Comparison of ENCODE assay signal across 5 cellular contexts in the genomic region with DNA sequence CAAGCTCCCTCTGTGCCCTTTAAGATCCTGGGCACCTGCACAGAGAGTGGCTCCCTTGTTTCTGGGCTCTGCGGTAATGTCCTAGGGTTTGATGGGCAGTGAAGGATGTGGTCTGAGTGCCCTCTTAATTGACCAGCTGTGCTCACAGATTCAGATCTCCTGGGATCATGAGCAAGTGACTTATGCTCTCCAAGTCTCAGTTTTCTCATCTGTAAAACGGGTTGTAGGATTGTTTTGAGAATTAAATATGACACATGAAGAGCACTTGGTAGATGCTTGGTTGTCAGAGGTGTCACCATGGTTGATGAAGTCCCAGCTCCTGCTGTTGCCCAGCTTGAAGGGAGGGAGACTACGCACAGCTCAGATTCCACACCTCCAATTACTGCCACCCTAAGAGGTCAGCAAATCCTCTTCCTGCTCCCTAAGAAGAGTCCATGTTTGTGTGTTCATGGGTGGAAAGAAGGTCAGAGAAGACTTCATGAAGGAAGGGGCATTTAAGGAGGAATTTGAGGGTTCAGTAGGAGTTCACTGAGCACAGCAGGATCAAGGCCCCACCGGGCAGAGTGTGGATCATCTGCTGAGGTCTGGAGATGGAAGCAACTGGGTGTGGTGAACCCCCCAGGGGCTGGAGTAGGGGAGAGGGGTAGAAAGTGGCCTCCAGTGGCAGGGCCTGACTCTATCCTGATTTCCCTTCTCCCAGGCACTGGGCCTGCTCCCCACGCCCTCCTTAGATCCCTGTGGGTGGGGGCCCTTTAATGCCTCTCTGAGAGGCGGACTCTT.
A peak's percentile ranks its signal among the peaks of the same experiment; 100 is the strongest.
TF ChIP-seq lines count a peak whose summit lies in the region.

No MANE protein-coding gene starts in this region.

TF ChIP-seq in SK-N-SH treated with all-trans-retinoic acid at 6 μM for 48 hours, 23 proteins besides CTCF, POLR2A, EP300 and RAD21:
- TF ChIP-seq ZFP3 (CRISPR knock-in tag; IDR thresholded peaks at IDR 0.05) (peak; percentile 75), OSR1 (CRISPR knock-in tag; IDR thresholded peaks at IDR 0.05) (no peak)

TF ChIP-seq in SK-N-SH, 30 proteins besides CTCF, POLR2A, EP300 and RAD21:
- TF ChIP-seq TAF1 (IDR thresholded peaks at IDR 0.05; ENCODE audit: borderline replicate concordance, low read depth, low read length): no peak
- TF ChIP-seq CHD2 (IDR thresholded peaks at IDR 0.05; ENCODE audit: low read length, partially characterized antibody): no peak
- TF ChIP-seq, protein P1, sequence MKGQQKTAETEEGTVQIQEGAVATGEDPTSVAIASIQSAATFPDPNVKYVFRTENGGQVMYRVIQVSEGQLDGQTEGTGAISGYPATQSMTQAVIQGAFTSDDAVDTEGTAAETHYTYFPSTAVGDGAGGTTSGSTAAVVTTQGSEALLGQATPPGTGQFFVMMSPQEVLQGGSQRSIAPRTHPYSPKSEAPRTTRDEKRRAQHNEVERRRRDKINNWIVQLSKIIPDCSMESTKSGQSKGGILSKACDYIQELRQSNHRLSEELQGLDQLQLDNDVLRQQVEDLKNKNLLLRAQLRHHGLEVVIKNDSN (IDR thresholded peaks at IDR 0.05; ENCODE audit: borderline replicate concordance, low read depth): no peak
- TF ChIP-seq YY1 (IDR thresholded peaks at IDR 0.05; ENCODE audit: low read depth): no peak
- TF ChIP-seq FOSL2 (IDR thresholded peaks at IDR 0.05; ENCODE audit: borderline replicate concordance, low read depth): no peak
- TF ChIP-seq MEF2A (IDR thresholded peaks at IDR 0.05; ENCODE audit: borderline replicate concordance, low read depth): no peak
- no peak for TF ChIP-seq TCF12 (IDR thresholded peaks at IDR 0.05)
- no peak for TF ChIP-seq FOXM1 (IDR thresholded peaks at IDR 0.05; ENCODE audit: low read depth)
- TF ChIP-seq, protein P2, sequence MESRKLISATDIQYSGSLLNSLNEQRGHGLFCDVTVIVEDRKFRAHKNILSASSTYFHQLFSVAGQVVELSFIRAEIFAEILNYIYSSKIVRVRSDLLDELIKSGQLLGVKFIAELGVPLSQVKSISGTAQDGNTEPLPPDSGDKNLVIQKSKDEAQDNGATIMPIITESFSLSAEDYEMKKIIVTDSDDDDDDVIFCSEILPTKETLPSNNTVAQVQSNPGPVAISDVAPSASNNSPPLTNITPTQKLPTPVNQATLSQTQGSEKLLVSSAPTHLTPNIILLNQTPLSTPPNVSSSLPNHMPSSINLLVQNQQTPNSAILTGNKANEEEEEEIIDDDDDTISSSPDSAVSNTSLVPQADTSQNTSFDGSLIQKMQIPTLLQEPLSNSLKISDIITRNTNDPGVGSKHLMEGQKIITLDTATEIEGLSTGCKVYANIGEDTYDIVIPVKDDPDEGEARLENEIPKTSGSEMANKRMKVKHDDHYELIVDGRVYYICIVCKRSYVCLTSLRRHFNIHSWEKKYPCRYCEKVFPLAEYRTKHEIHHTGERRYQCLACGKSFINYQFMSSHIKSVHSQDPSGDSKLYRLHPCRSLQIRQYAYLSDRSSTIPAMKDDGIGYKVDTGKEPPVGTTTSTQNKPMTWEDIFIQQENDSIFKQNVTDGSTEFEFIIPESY (IDR thresholded peaks at IDR 0.05; ENCODE audit: borderline replicate concordance, low read depth): no peak
- TF ChIP-seq RXRA (IDR thresholded peaks at IDR 0.05; ENCODE audit: borderline replicate concordance, low read depth): no peak
- TF ChIP-seq RFX5 (IDR thresholded peaks at IDR 0.05; ENCODE audit: low read length): no peak

TF ChIP-seq in GM12891, 5 proteins besides CTCF, POLR2A, EP300 and RAD21:
- no peak for TF ChIP-seq SPI1 (IDR thresholded peaks at IDR 0.05; ENCODE audit: low read depth, low read length)
- no peak for TF ChIP-seq TAF1 (IDR thresholded peaks at IDR 0.05; ENCODE audit: low read depth, low read length)
- no peak for TF ChIP-seq POLR2AphosphoS5 (IDR thresholded peaks at IDR 0.05; ENCODE audit: low read depth, low read length)
- no peak for TF ChIP-seq PAX5 (IDR thresholded peaks at IDR 0.05; ENCODE audit: insufficient read depth, low read length, severe bottlenecking)
- no peak for TF ChIP-seq POU2F2 (IDR thresholded peaks at IDR 0.05; ENCODE audit: low read depth, low read length)

TF ChIP-seq in H1, 55 proteins besides CTCF, POLR2A, EP300 and RAD21:
- TF ChIP-seq KDM1A (IDR thresholded peaks at IDR 0.05; ENCODE audit: borderline replicate concordance, low read length) (peak; percentile 82; the same call in 1 of the 2 replicates), MAFK (IDR thresholded peaks at IDR 0.05; ENCODE audit: low read depth, low read length) (no peak), EZH2 (IDR thresholded peaks at IDR 0.05; ENCODE audit: low read depth, low read length, severe bottlenecking) (peak; percentile 6)

TF ChIP-seq in neural cell, 6 proteins besides CTCF, POLR2A, EP300 and RAD21:
- TF ChIP-seq SMC3 (conservative IDR thresholded peaks at IDR 0.05; ENCODE audit: poor library complexity) (no peak), POLR2AphosphoS5 (IDR thresholded peaks at IDR 0.05) (no peak), TAF1 (IDR thresholded peaks at IDR 0.05; ENCODE audit: low read depth) (no peak), MXI1 (conservative IDR thresholded peaks at IDR 0.05; ENCODE audit: poor library complexity, severe bottlenecking) (no peak), EZH2 (IDR thresholded peaks at IDR 0.05; ENCODE audit: borderline replicate concordance, insufficient read depth, low read length, poor library complexity, severe bottlenecking) (no peak)
- TF ChIP-seq, protein P3, sequence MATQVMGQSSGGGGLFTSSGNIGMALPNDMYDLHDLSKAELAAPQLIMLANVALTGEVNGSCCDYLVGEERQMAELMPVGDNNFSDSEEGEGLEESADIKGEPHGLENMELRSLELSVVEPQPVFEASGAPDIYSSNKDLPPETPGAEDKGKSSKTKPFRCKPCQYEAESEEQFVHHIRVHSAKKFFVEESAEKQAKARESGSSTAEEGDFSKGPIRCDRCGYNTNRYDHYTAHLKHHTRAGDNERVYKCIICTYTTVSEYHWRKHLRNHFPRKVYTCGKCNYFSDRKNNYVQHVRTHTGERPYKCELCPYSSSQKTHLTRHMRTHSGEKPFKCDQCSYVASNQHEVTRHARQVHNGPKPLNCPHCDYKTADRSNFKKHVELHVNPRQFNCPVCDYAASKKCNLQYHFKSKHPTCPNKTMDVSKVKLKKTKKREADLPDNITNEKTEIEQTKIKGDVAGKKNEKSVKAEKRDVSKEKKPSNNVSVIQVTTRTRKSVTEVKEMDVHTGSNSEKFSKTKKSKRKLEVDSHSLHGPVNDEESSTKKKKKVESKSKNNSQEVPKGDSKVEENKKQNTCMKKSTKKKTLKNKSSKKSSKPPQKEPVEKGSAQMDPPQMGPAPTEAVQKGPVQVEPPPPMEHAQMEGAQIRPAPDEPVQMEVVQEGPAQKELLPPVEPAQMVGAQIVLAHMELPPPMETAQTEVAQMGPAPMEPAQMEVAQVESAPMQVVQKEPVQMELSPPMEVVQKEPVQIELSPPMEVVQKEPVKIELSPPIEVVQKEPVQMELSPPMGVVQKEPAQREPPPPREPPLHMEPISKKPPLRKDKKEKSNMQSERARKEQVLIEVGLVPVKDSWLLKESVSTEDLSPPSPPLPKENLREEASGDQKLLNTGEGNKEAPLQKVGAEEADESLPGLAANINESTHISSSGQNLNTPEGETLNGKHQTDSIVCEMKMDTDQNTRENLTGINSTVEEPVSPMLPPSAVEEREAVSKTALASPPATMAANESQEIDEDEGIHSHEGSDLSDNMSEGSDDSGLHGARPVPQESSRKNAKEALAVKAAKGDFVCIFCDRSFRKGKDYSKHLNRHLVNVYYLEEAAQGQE (IDR thresholded peaks at IDR 0.05; ENCODE audit: borderline replicate concordance): no peak
